19 cellular contexts compared by ENCODE assay signal in genomic region chr12:943051-943450, GRCh38. TPM values are rescaled to one million over a fixed set of nuclear protein-coding genes. Genes with fewer than 3 reads are reported as not detected.
A peak's percentile ranks its signal among the peaks of the same experiment; 100 is the strongest.
DNase-seq lines count a peak whose midpoint lies in the region; ATAC-seq, FAIRE-seq and TF ChIP-seq lines count a peak whose summit lies in the region.
"Had no signal": no experiment of that assay in that cellular context is flagged by ENCODE, and none has a peak within 500 bp of the region (broad histone marks: within the 10 kb centered on the region; RNA-seq: fewer than 3 reads in every experiment).

No MANE protein-coding gene starts in this region.

- no peaks in the 10 kb centered on the region for H3K27me3 Mint-ChIP-seq in stimulated activated naive CD8-positive, alpha-beta T cell treated with anti-CD3 and anti-CD28 coated beads, Interleukin-15, Interleukin-2, amounts not matched to agents 100 ng/mL and 50 ng/mL, for 24 hours
- H3K27me3 Mint-ChIP-seq in nephron (ENCODE audit: low read depth): no peaks in the 10 kb centered on the region
- H3K27me3 Mint-ChIP-seq: CD4-positive, CD25-positive, alpha-beta regulatory T cell; IgD-negative memory B cell had no signal

- H3K36me3 ChIP-seq in pancreas: peaks cover 0 to 5% (median 0%) of the 10 kb centered on the region in 3 donors

- no peak for DNase-seq in stimulated activated naive CD8-positive, alpha-beta T cell treated with anti-CD3 and anti-CD28 coated beads, Interleukin-15, Interleukin-2, amounts not matched to agents 100 U/mL and 50 U/mL, for 24 hours
- DNase-seq in Right ventricle myocardium superior: no peak
- no peak for DNase-seq in pancreas
- no peak for DNase-seq in NCI-H1417 (lab: John Stamatoyannopoulos, UW)
- DNase-seq: CD4-positive, CD25-positive, alpha-beta regulatory T cell; DND-41; GDM1; MV-4-11; NCI-H1436 treated with DMSO at 0.1 percent for 48 hours; NCI-H2081 treated with DMSO at 0.1 percent for 48 hours; NCI-H226; NCI-H69 had no signal

- H3K4me3 ChIP-seq in pancreas: no peak overlapping the region

- peaks cover 0 to 2% (median 0%) of the 10 kb centered on the region in 3 donors for H3K4me1 ChIP-seq in pancreas

- peak overlapping the region; percentile 13 for H3K27ac Mint-ChIP-seq in stimulated activated naive CD8-positive, alpha-beta T cell treated with anti-CD3 and anti-CD28 coated beads, Interleukin-15, Interleukin-2, amounts not matched to agents 100 ng/mL and 50 ng/mL, for 24 hours
- peak overlapping the region in 2 of 3 experiments; percentile 46 to 66 for H3K27ac Mint-ChIP-seq in nephron

- H3K9me3 Mint-ChIP-seq in stimulated activated naive CD8-positive, alpha-beta T cell treated with anti-CD3 and anti-CD28 coated beads, Interleukin-15, Interleukin-2, amounts not matched to agents 100 ng/mL and 50 ng/mL, for 24 hours: no peaks in the 10 kb centered on the region
- no peaks in the 10 kb centered on the region for H3K9me3 Mint-ChIP-seq in nephron
- H3K9me3 Mint-ChIP-seq: CD4-positive, CD25-positive, alpha-beta regulatory T cell; IgD-negative memory B cell had no signal

- no peak for FAIRE-seq in pancreas (lab: Jason Lieb, UNC)
- FAIRE-seq: D721Med, GM12892 had no signal

- H3K27me3 ChIP-seq in pancreas: no peaks in the 10 kb centered on the region

- intact Hi-C loops in Right ventricle myocardium superior (cut with DNase I): no loop called here
- intact Hi-C loops in pancreas (cut with DNase I): no loop called here

- TF ChIP-seq CTCF in nephron (IDR thresholded peaks at IDR 0.05; ENCODE audit: unreplicated experiment in 3 of 3) (no peak), pancreas (IDR thresholded peaks at IDR 0.05) (no peak)

- peaks cover 28% of the 10 kb centered on the region for H3K4me1 Mint-ChIP-seq in stimulated activated naive CD8-positive, alpha-beta T cell treated with anti-CD3 and anti-CD28 coated beads, Interleukin-15, Interleukin-2, amounts not matched to agents 100 ng/mL and 50 ng/mL, for 24 hours (ENCODE audit: low read depth)
- H3K4me1 Mint-ChIP-seq in nephron: peaks cover 28% of the 10 kb centered on the region

- 90 to 92% methylated on average over 6 of the region's 6 CpGs for WGBS in pancreas, 2 donors

- no peaks in the 10 kb centered on the region for H3K9me3 ChIP-seq in pancreas

- H3K27ac ChIP-seq in pancreas: no peak overlapping the region
- H3K27ac ChIP-seq: RWPE1 had no signal

- ATAC-seq in stimulated activated naive CD8-positive, alpha-beta T cell treated with anti-CD3 and anti-CD28 coated beads, Interleukin-15, Interleukin-2, amounts not matched to agents 100 U/mL and 50 U/mL, for 24 hours: no peak
- ATAC-seq in Right ventricle myocardium superior (ENCODE audit: poor library complexity) (peak; percentile 87), HG03025 (IDR thresholded peaks at IDR 0.05; ENCODE audit: low FRiP score, unreplicated experiment) (no peak), pancreas (no peak)

- peaks cover 51% of the 10 kb centered on the region for H3K36me3 Mint-ChIP-seq in stimulated activated naive CD8-positive, alpha-beta T cell treated with anti-CD3 and anti-CD28 coated beads, Interleukin-15, Interleukin-2, amounts not matched to agents 100 ng/mL and 50 ng/mL, for 24 hours (ENCODE audit: low read depth)
- peaks cover 48% of the 10 kb centered on the region for H3K36me3 Mint-ChIP-seq in nephron (ENCODE audit: low read depth)

- H3K4me3 Mint-ChIP-seq in stimulated activated naive CD8-positive, alpha-beta T cell treated with anti-CD3 and anti-CD28 coated beads, Interleukin-15, Interleukin-2, amounts not matched to agents 100 ng/mL and 50 ng/mL, for 24 hours: no peak overlapping the region
- H3K4me3 Mint-ChIP-seq in nephron: peak overlapping the region in 1 of 3 experiments; percentile 26
- H3K4me3 Mint-ChIP-seq: IgD-negative memory B cell had no signal

RNA-seq across cellular contexts. Expression of gene RAD52, which starts 6.4 kb away (rescaled TPM):
- total RNA-seq in Right ventricle myocardium superior (6.5 TPM), pancreas (10 to 100 TPM in 1 of 6 donors, 1 to 10 TPM in 5; 5.0 to 11.8 (median 6.5) TPM)
- polyA plus RNA-seq in pancreas: 10 to 100 TPM; 13.3 to 15.5 TPM

RNA-seq across cellular contexts. Expression of gene ERC1, which starts 48.0 kb away (rescaled TPM):
- total RNA-seq in Right ventricle myocardium superior (46.6 TPM), pancreas (10 to 100 TPM; 17.9 to 41.4 (median 21.4) TPM)
- polyA plus RNA-seq in pancreas: 1 to 10 TPM; 4.1 to 5.5 TPM
